In the genomic region with DNA sequence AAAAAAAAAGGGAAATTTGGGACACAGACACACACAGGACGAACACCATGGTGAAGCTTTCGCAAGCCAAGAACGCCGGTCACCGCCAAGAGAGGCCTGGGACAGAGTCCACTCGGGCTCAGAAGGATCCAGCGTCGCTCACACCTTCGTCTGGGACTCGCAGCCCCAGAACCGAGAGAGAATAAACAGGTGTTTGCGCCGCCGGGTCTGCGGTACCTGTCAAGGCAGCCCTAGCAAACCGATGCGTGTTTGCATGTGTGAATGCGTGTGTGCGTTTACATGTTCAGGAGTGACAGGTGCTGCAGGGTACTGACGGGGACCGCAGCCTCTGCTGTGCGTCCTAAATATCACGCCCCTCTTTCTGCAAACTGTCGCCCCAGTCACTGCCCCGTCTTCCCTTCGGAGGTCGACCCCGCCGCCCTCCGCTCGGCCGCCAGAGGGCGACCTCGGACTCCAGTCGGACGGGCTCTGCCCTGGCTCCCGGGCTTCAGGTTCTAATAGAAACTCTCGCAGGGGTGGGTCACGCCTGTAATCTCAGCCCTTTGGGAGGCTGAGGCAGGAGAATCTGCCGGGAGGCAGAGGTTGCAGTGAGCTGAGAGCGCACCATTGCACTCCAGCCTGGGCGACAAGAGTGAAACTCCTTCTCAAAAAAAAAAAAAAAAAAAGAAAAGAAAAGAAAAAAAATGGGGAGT, we compare ENCODE assay signal across 8 cellular contexts. TPM values are rescaled to one million over a fixed set of nuclear protein-coding genes. Genes with fewer than 3 reads are reported as not detected.
DNase-seq lines count a peak whose midpoint lies in the region; ATAC-seq lines count a peak whose summit lies in the region.

No MANE protein-coding gene starts in this region.

- peak overlapping the region; percentile 47 for H3K9ac ChIP-seq in endocrine pancreas (ENCODE audit: control insufficient read depth, insufficient read depth, low read length)

- H3K27me3 ChIP-seq in endocrine pancreas (ENCODE audit: control insufficient read depth, insufficient read depth, low read length) (no peaks in the 10 kb centered on the region), mononuclear cell (ENCODE audit: insufficient read depth, low read length) (no peaks in the 10 kb centered on the region)

- H3K9me3 ChIP-seq in endocrine pancreas (ENCODE audit: control insufficient read depth, low read length): no peaks in the 10 kb centered on the region
- no peaks in the 10 kb centered on the region for H3K9me3 ChIP-seq in mononuclear cell (ENCODE audit: low read depth, low read length)

- ATAC-seq in HG03045 (IDR thresholded peaks at IDR 0.05; ENCODE audit: unreplicated experiment) (peak; percentile 73), GM18870 (IDR thresholded peaks at IDR 0.05; ENCODE audit: unreplicated experiment) (no peak)

- H3K4me3 ChIP-seq in endocrine pancreas (ENCODE audit: control insufficient read depth, insufficient read depth, low read length): no peak overlapping the region
- H3K4me3 ChIP-seq in mononuclear cell (ENCODE audit: low read length): peak overlapping the region; percentile 28

- peak; percentile 31 for DNase-seq in DMS79 treated with DMSO at 0.1 percent for 48 hours (lab: John Stamatoyannopoulos, UW)
- DNase-seq in NCI-H748 treated with DMSO at 0.1 percent for 48 hours (lab: John Stamatoyannopoulos, UW): peak; percentile 0
- peak; percentile 62 to 73 for DNase-seq in activated CD8-positive, alpha-beta memory T cell treated with anti-CD3 and anti-CD28 coated beads for 1 hour (ENCODE audit: extremely low read depth in 1 of 2, low read depth in 1 of 2)
- DNase-seq in stimulated activated CD8-positive, alpha-beta memory T cell treated with anti-CD3 and anti-CD28 coated beads, Interleukin-2, amount 100 ng/mL, for 1 hour (ENCODE audit: low read depth in 2 of 2): peak; percentile 69 to 71

- no peaks in the 10 kb centered on the region for H3K36me3 ChIP-seq in endocrine pancreas (ENCODE audit: control insufficient read depth, insufficient read depth, low read length)

- H3K4me1 ChIP-seq in endocrine pancreas (ENCODE audit: control insufficient read depth, insufficient read depth, low read length): no peaks in the 10 kb centered on the region
- H3K4me1 ChIP-seq in mononuclear cell (ENCODE audit: insufficient read depth, low read length): peaks cover 21% of the 10 kb centered on the region

RNA-seq across cellular contexts. Expression of a gene that starts 11.8 kb away (rescaled TPM):
- total RNA-seq in mononuclear cell: 96.7 TPM

RNA-seq across cellular contexts. Expression of a gene that starts 24.0 kb away (rescaled TPM):
- 2.9 TPM for total RNA-seq in mononuclear cell

RNA-seq across cellular contexts. Expression of a gene that starts 24.0 kb away (rescaled TPM):
- 20.1 TPM for total RNA-seq in mononuclear cell

RNA-seq across cellular contexts. Expression of a gene that starts 43.9 kb away (rescaled TPM):
- 97.8 TPM for total RNA-seq in mononuclear cell

Comparison
In these comparisons a context has a peak if more than half of its experiments do, and no peak if none do; other contexts are left out.
1. DNase-seq: peak in every context shown above with its lines; median percentile 70 in stimulated activated CD8-positive, alpha-beta memory T cell treated with anti-CD3 and anti-CD28 coated beads, Interleukin-2, amount 100 ng/mL, for 1 hour; 68 in activated CD8-positive, alpha-beta memory T cell treated with anti-CD3 and anti-CD28 coated beads for 1 hour; 31 in DMS79 treated with DMSO at 0.1 percent for 48 hours; 0 in NCI-H748 treated with DMSO at 0.1 percent for 48 hours.